ENCODE assay signal across 9 cellular contexts in genomic region chr15:35678774-35679173, GRCh38.
"Had no signal": no experiment of that assay in that cellular context is flagged by ENCODE, and none has a peak within 500 bp of the region (broad histone marks: within the 10 kb centered on the region; RNA-seq: fewer than 3 reads in every experiment).

No MANE protein-coding gene starts in this region.

- H3K27ac Mint-ChIP-seq: HFFc6 had no signal

- H3K4me3 Mint-ChIP-seq: HFFc6 had no signal

- ATAC-seq: HCT116, K562 had no signal

- H3K36me3 ChIP-seq: HAP-1 had no signal

- H3K4me1 ChIP-seq: HAP-1 had no signal

- DNase-seq: GM23248, GOT3, H7, HFFc6, IMR-90 had no signal

- H3K9me3 ChIP-seq: HAP-1 had no signal

- H3K4me3 ChIP-seq: GM23248, HAP-1, K562 had no signal

- FAIRE-seq: HTR-8/SVneo, K562 had no signal

- H3K27ac ChIP-seq: GM23248 had no signal
